ENCODE assay signal across 21 cellular contexts in genomic region chr10:34486008-34486407, GRCh38.
"Had no signal": no experiment of that assay in that cellular context is flagged by ENCODE, and none has a peak within 500 bp of the region (broad histone marks: within the 10 kb centered on the region; RNA-seq: fewer than 3 reads in every experiment).

No MANE protein-coding gene starts in this region.

- H3K27ac ChIP-seq: SJSA1, SK-N-MC had no signal

- ATAC-seq: T-cell had no signal

- H3K9me3 Mint-ChIP-seq: T-cell had no signal

- H3K36me3 ChIP-seq: SJSA1 had no signal

- DNase-seq: KBM-7, MV-4-11, NCI-H1048, NCI-H1105, NCI-H1417, NCI-H146, NCI-H1694 treated with DMSO at 0.1 percent for 48 hours, NCI-H1930, NCI-H2081, NCI-H2107, NCI-H2227 treated with DMSO at 0.1 percent for 48 hours, NCI-H524, NCI-H526 treated with DMSO at 0.1 percent for 48 hours, NCI-H748 treated with DMSO at 0.1 percent for 48 hours, Right ventricle myocardium superior, RPMI8226, SIG-M5, SW 1271, T-cell had no signal

- H3K9me3 ChIP-seq: SJSA1 had no signal

- H3K36me3 Mint-ChIP-seq: T-cell had no signal

- H3K27me3 Mint-ChIP-seq: T-cell had no signal

- H3K27me3 ChIP-seq: SJSA1 had no signal

- H3K4me3 Mint-ChIP-seq: T-cell had no signal

- H3K4me1 Mint-ChIP-seq: T-cell had no signal

- H3K27ac Mint-ChIP-seq: T-cell had no signal

- H3K4me3 ChIP-seq: SJSA1, SK-N-MC had no signal
